In genomic region chr5:171336486-171337206, GRCh38 we compare ENCODE assay signal across 9 cellular contexts. TPM values are rescaled to one million over a fixed set of nuclear protein-coding genes. Genes with fewer than 3 reads are reported as not detected.
DNase-seq lines count a peak whose midpoint lies in the region; ATAC-seq and TF ChIP-seq lines count a peak whose summit lies in the region.
"Had no signal": no experiment of that assay in that cellular context is flagged by ENCODE, and none has a peak within 500 bp of the region (broad histone marks: within the 10 kb centered on the region; RNA-seq: fewer than 3 reads in every experiment).

No MANE protein-coding gene starts in this region.

- TF ChIP-seq CTCF in GM10248 (IDR thresholded peaks at IDR 0.05; ENCODE audit: control extremely low read depth, extremely low read depth, low read depth, missing control alignments) (peak; percentile 45), body of pancreas (IDR thresholded peaks at IDR 0.05) (peak in 6 of 7 experiments; percentile 35 to 65 (median 56)), sigmoid colon (IDR thresholded peaks at IDR 0.05) (peak in 3 of 4 experiments; percentile 16 to 50 (median 20))

- DNase-seq in GM10248 (ENCODE audit: extremely low spot score): no peak
- DNase-seq in NCI-H345 (lab: John Stamatoyannopoulos, UW): peak; percentile 61
- DNase-seq in body of pancreas: peak; percentile 40 to 55 (median 46)
- DNase-seq in sigmoid colon: no peak
- no peak for DNase-seq in HK-2 (ENCODE audit: unreplicated experiment)
- DNase-seq: naive B cell had no signal

- intact Hi-C loops in body of pancreas (cut with DNase I) (loop anchor here (10.0 kb wide), 1 partner anchor 532 kb away; no protein-coding TSS in a partner anchor), sigmoid colon (cut with DNase I) (loop anchor here (5.0 kb wide), 1 partner anchor 129 kb away; no protein-coding TSS in a partner anchor)

- H2AFZ ChIP-seq in ACC112 (ENCODE audit: low read length, unreplicated experiment): peak overlapping the region; percentile 85

- TF ChIP-seq EP300 in sigmoid colon (IDR thresholded peaks at IDR 0.05): no peak

- H3K36me3 ChIP-seq in ACC112 (ENCODE audit: insufficient read depth, low read length) (no peaks in the 10 kb centered on the region), body of pancreas (replicated peaks in 1 of 2; ENCODE audit: insufficient read depth in 1 of 2, low read depth in 2 of 2) (no peaks in the 10 kb centered on the region), iPS-20b (ENCODE audit: insufficient read depth, low read depth, low read length) (no peaks in the 10 kb centered on the region), sigmoid colon (no peaks in the 10 kb centered on the region)

- POLR2A ChIA-PET in GM10248 (lab: Yijun Ruan, JAX): no interaction called here

- 7 to 8% methylated on average over 22 to 32 of the region's 32 CpGs for WGBS in body of pancreas, 2 donors
- WGBS in sigmoid colon, 2 donors: 5 to 12% methylated on average over 32 of the region's 32 CpGs

- H3K79me2 ChIP-seq in ACC112 (ENCODE audit: control insufficient read depth, insufficient read depth, low read length, unreplicated experiment): no peaks in the 10 kb centered on the region

- H3K9ac ChIP-seq in iPS-20b (ENCODE audit: low read depth, low read length): no peak overlapping the region

- CTCF ChIA-PET in GM10248 (lab: Yijun Ruan, JAX): no interaction called here

- H3K4me3 ChIP-seq in ACC112 (ENCODE audit: low read depth, low read length) (peak overlapping the region; percentile 75), body of pancreas (no peak overlapping the region), iPS-20b (ENCODE audit: low read length) (peak overlapping the region; percentile 54), sigmoid colon (peak overlapping the region in 3 of 4 donors; percentile 23 to 40 (median 37))

- H3K27me3 ChIP-seq in ACC112 (ENCODE audit: insufficient read depth, low read length) (peaks cover 36% of the 10 kb centered on the region), body of pancreas (no peaks in the 10 kb centered on the region), iPS-20b (ENCODE audit: insufficient read depth, low read length) (peaks cover 48% of the 10 kb centered on the region), sigmoid colon (peaks cover 0 to 39% (median 0%) of the 10 kb centered on the region in 3 donors)

- H3K4me1 ChIP-seq in ACC112 (ENCODE audit: control insufficient read depth, insufficient read depth, low read length, unreplicated experiment) (no peaks in the 10 kb centered on the region), body of pancreas (peaks cover 16% of the 10 kb centered on the region), iPS-20b (ENCODE audit: insufficient read depth, low read length) (no peaks in the 10 kb centered on the region), sigmoid colon (peaks cover 0 to 8% (median 4%) of the 10 kb centered on the region in 4 donors)

- H3K9me3 ChIP-seq in body of pancreas: no peaks in the 10 kb centered on the region
- no peaks in the 10 kb centered on the region for H3K9me3 ChIP-seq in iPS-20b (ENCODE audit: insufficient read depth, low read depth, low read length)
- H3K9me3 ChIP-seq in sigmoid colon: no peaks in the 10 kb centered on the region

- TF ChIP-seq POLR2A in body of pancreas (IDR thresholded peaks at IDR 0.05): no peak
- TF ChIP-seq POLR2A in sigmoid colon (IDR thresholded peaks at IDR 0.05): no peak

- ATAC-seq in body of pancreas (peak; percentile 52), HG03457 (IDR thresholded peaks at IDR 0.05; ENCODE audit: unreplicated experiment) (no peak)

- no peak overlapping the region for H3K27ac ChIP-seq in ACC112 (ENCODE audit: low read depth, low read length)
- no peak overlapping the region for H3K27ac ChIP-seq in body of pancreas
- no peak overlapping the region for H3K27ac ChIP-seq in iPS-20b (ENCODE audit: low read length)
- no peak overlapping the region for H3K27ac ChIP-seq in sigmoid colon

RNA-seq across cellular contexts. Expression of gene TLX3, which starts 27.6 kb away (rescaled TPM):
- total RNA-seq in body of pancreas (not detected), sigmoid colon (not detected)
- not detected for polyA plus RNA-seq in sigmoid colon

RNA-seq across cellular contexts. Expression of gene NPM1, which starts 51.0 kb away (rescaled TPM):
- total RNA-seq in body of pancreas: 100 to 1,000 TPM; 310 to 501 TPM
- 100 to 1,000 TPM; 722 to 951 (median 753) TPM for total RNA-seq in sigmoid colon
- polyA plus RNA-seq in sigmoid colon: 1,000 to 10,000 TPM; 1,270 to 2,962 (median 2,425) TPM

Comparison
In these comparisons a context has a peak if more than half of its experiments do, and no peak if none do; other contexts are left out.
1. H3K4me3 ChIP-seq: peak in ACC112 (single experiment), iPS-20b (single experiment) and sigmoid colon (3 of 4); none in body of pancreas (0 of 2).
2. DNase-seq: peak in NCI-H345 (single experiment) and body of pancreas (4 of 4); none in GM10248 (single experiment), sigmoid colon (single experiment) and HK-2 (single experiment).
3. Peak in every context shown above with its lines, with median percentiles within 50 percentile points of each other: CTCF ChIP-seq.